Comparison of ENCODE assay signal across 24 cellular contexts in the genomic region with DNA sequence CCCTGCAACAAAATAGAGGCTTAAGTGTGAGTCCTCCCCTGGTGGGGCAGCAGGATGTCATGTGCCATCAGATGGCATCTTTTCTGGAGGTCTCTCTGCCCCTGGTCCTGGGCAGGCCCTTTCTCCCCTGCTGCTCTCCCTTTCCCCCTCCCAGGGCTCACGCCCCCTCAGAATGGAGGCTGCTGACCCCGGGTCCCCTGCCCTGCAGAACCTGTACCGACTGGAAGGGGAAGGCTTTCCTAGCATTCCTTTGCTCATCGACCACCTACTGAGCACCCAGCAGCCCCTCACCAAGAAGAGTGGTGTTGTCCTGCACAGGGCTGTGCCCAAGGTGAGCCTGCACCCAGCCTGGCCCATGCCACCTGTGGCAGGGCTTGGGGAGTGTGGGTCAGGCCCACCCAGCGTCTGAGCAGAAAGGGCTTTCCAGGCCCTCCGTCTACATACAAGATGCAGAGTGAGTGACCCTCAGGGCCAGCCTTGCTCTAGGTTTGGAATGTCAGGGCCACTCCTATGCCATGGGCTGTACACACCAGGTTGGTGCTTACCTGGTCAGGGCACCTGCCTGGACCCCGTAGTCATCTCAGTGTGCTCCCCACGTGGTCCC. TPM values are rescaled to one million over a fixed set of nuclear protein-coding genes. Genes with fewer than 3 reads are reported as not detected.
DNase-seq lines count a peak whose midpoint lies in the region; ATAC-seq and TF ChIP-seq lines count a peak whose summit lies in the region.
"Had no signal": no experiment of that assay in that cellular context is flagged by ENCODE, and none has a peak within 500 bp of the region (broad histone marks: within the 10 kb centered on the region; RNA-seq: fewer than 3 reads in every experiment).

No MANE protein-coding gene starts in this region.

- H3K18ac ChIP-seq in neuronal stem cell (ENCODE audit: low read length) = no peak overlapping the region

- H3K4ac ChIP-seq in neuronal stem cell (ENCODE audit: low read length) = no peak overlapping the region

- H3K27me3 ChIP-seq in neuronal stem cell (ENCODE audit: control insufficient read depth in 3 of 3, insufficient read depth in 3 of 3, low read depth in 1 of 3, low read length in 3 of 3) (no peaks in the 10 kb centered on the region), Caco-2 (replicated peaks; ENCODE audit: control insufficient read depth, insufficient read depth, low read length) (no peaks in the 10 kb centered on the region)
- H3K27me3 ChIP-seq: BE2C; BLaER1 treated with 17β-estradiol and CSF1 and Interleukin-3, amounts not matched to agents 10 nM and 100 nM had no signal

- no peak overlapping the region for H3K23ac ChIP-seq in neuronal stem cell (ENCODE audit: low read depth, low read length, poor library complexity)

- H3K27ac ChIP-seq in HEK293 (ENCODE audit: extremely low read depth, low read depth, low read length) = no peak overlapping the region
- H3K27ac ChIP-seq in neuronal stem cell (replicated peaks; ENCODE audit: low read length) = no peak overlapping the region
- H3K27ac ChIP-seq: A549; BLaER1 treated with 17β-estradiol and CSF1 and Interleukin-3, amounts not matched to agents 10 nM and 100 nM had no signal

- H2BK12ac ChIP-seq in neuronal stem cell (ENCODE audit: low read length) = no peak overlapping the region

- H2BK120ac ChIP-seq in neuronal stem cell (ENCODE audit: low read depth, low read length) = no peak overlapping the region

- no peaks in the 10 kb centered on the region for H3K79me1 ChIP-seq in neuronal stem cell (ENCODE audit: low read depth, low read length)

- DNase-seq in activated naive CD4-positive, alpha-beta T cell treated with anti-CD3 and anti-CD28 coated beads, Interleukin-2, amount 10 ng/mL, durations not matched to agents 7 days and 5 days = no peak
- no peak for DNase-seq in activated naive CD4-positive, alpha-beta T cell treated with Interleukin-2 at 50 U/mL for 16 hours
- DNase-seq in neuronal stem cell (ENCODE audit: low spot score) = no peak
- DNase-seq in Caco-2 = no peak
- DNase-seq: 8988T; ACHN; AML-193; BE2C; Calu3; CD4-positive, alpha-beta T cell; CD8-positive, alpha-beta memory T cell; DMS53; DMS79 treated with DMSO at 0.1 percent for 48 hours; GF-D8; H9; HFFc6 had no signal

- no peak overlapping the region for H3K9ac ChIP-seq in neuronal stem cell (ENCODE audit: low read depth, low read length, poor library complexity)

- no peak overlapping the region for H2BK15ac ChIP-seq in neuronal stem cell (ENCODE audit: low read length)

- TF ChIP-seq CTCF in HEK293 (tag by site-specific recombination; IDR thresholded peaks at IDR 0.05) (no peak), Caco-2 (IDR thresholded peaks at IDR 0.05; ENCODE audit: insufficient read depth in 1 of 2, low read depth in 1 of 2, low read length in 1 of 2, severe bottlenecking in 1 of 2, unreplicated experiment in 1 of 2) (no peak)

- H3K9me3 Mint-ChIP-seq in activated naive CD4-positive, alpha-beta T cell treated with anti-CD3 and anti-CD28 coated beads, Interleukin-2, amount 10 ng/mL, durations not matched to agents 7 days and 5 days = no peaks in the 10 kb centered on the region
- H3K9me3 Mint-ChIP-seq in dendritic cell treated with granulocyte-macrophage colony-stimulating factor and Interleukin-4, amounts not matched to agents 40 ng/mL and 50 ng/mL, for 4 days = no peaks in the 10 kb centered on the region
- H3K9me3 Mint-ChIP-seq in Caco-2 (ENCODE audit: unreplicated experiment) = no peaks in the 10 kb centered on the region
- H3K9me3 Mint-ChIP-seq: CD14-positive monocyte; CD4-positive, alpha-beta T cell; CD8-positive, alpha-beta memory T cell; GM23338; H9; HFFc6 had no signal

- H3K4me3 ChIP-seq in HEK293 (ENCODE audit: low read depth, low read length) = no peak overlapping the region
- H3K4me3 ChIP-seq in neuronal stem cell (ENCODE audit: low read length in 2 of 2) = no peak overlapping the region
- H3K4me3 ChIP-seq in Caco-2 (ENCODE audit: low read depth, low read length) = no peak overlapping the region
- H3K4me3 ChIP-seq: A549; BLaER1 treated with 17β-estradiol and CSF1 and Interleukin-3, amounts not matched to agents 10 nM and 100 nM; GM23338 had no signal

- H3K36me3 Mint-ChIP-seq in activated naive CD4-positive, alpha-beta T cell treated with anti-CD3 and anti-CD28 coated beads, Interleukin-2, amount 10 ng/mL, durations not matched to agents 7 days and 5 days = peaks cover 7% of the 10 kb centered on the region
- H3K36me3 Mint-ChIP-seq in dendritic cell treated with granulocyte-macrophage colony-stimulating factor and Interleukin-4, amounts not matched to agents 40 ng/mL and 50 ng/mL, for 4 days (ENCODE audit: low read depth) = peaks cover 100% of the 10 kb centered on the region
- no peaks in the 10 kb centered on the region for H3K36me3 Mint-ChIP-seq in Caco-2 (ENCODE audit: insufficient read depth, unreplicated experiment)
- H3K36me3 Mint-ChIP-seq: CD8-positive, alpha-beta memory T cell had no signal

- BruUV-seq in Caco-2 (replicated peaks; lab: Mats Ljungman, UMichigan) = no TSS peak

- no peak overlapping the region for H2AK5ac ChIP-seq in neuronal stem cell (ENCODE audit: low read depth, low read length)

- H3K4me1 ChIP-seq in HEK293 (ENCODE audit: control insufficient read depth, insufficient read depth, low read length) (no peaks in the 10 kb centered on the region), neuronal stem cell (ENCODE audit: control insufficient read depth in 2 of 2, insufficient read depth in 1 of 2, low read depth in 1 of 2, low read length in 2 of 2) (no peaks in the 10 kb centered on the region), Caco-2 (no peaks in the 10 kb centered on the region)
- H3K4me1 ChIP-seq: A549 had no signal

- no peaks in the 10 kb centered on the region for H3K36me3 ChIP-seq in HEK293 (ENCODE audit: control insufficient read depth in 2 of 2, insufficient read depth in 1 of 2, low read length in 2 of 2)
- peaks cover 0 to 6% of the 10 kb centered on the region in 2 donors for H3K36me3 ChIP-seq in neuronal stem cell (replicated peaks in 1 of 2; ENCODE audit: control insufficient read depth in 2 of 2, insufficient read depth in 2 of 2, low read length in 2 of 2)
- no peaks in the 10 kb centered on the region for H3K36me3 ChIP-seq in Caco-2 (ENCODE audit: control insufficient read depth, insufficient read depth, low read length)
- H3K36me3 ChIP-seq: BE2C had no signal

- no peak overlapping the region for H2BK5ac ChIP-seq in neuronal stem cell (ENCODE audit: low read length)

- H3K4me2 ChIP-seq in neuronal stem cell (ENCODE audit: insufficient read depth, low read length, poor library complexity, severe bottlenecking) = no peak overlapping the region
- H3K4me2 ChIP-seq: A549; BLaER1 treated with 17β-estradiol and CSF1 and Interleukin-3, amounts not matched to agents 10 nM and 100 nM; GM23338 had no signal

- no peaks in the 10 kb centered on the region for H3K9me3 ChIP-seq in HEK293 (ENCODE audit: control insufficient read depth, insufficient read depth, low read depth, low read length)
- no peaks in the 10 kb centered on the region for H3K9me3 ChIP-seq in neuronal stem cell (replicated peaks in 1 of 2; ENCODE audit: control insufficient read depth in 2 of 2, insufficient read depth in 1 of 2, low read depth in 1 of 2, low read length in 2 of 2)
- no peaks in the 10 kb centered on the region for H3K9me3 ChIP-seq in Caco-2
- H3K9me3 ChIP-seq: A549; BE2C; BLaER1 treated with 17β-estradiol and CSF1 and Interleukin-3, amounts not matched to agents 10 nM and 100 nM had no signal

- H2AFZ ChIP-seq in neuronal stem cell (ENCODE audit: low read length) = peak overlapping the region; percentile 19
- H2AFZ ChIP-seq: GM23338 had no signal

- POLR2A ChIA-PET in HEK293 (lab: Yijun Ruan, JAX) = interaction anchor here (1.0 kb wide), 1 partner anchor 174 kb away, joined by 3 read pairs; a partner anchor contains a TSS
- POLR2A ChIA-PET in Caco-2 (lab: Charles Lee) = no interaction called here

- WGBS in neuronal stem cell (ENCODE audit: extremely low coverage in 2 of 2, insufficient read length in 2 of 2, insufficient replicate concordance in 1 of 2), 2 donors = no CpG with 5 or more reads among the region's 8 CpGs

- ATAC-seq in HG03571 (IDR thresholded peaks at IDR 0.05; ENCODE audit: unreplicated experiment) = no peak
- ATAC-seq: A549, GM23338, HCT116 had no signal

- H3K4me1 Mint-ChIP-seq in activated naive CD4-positive, alpha-beta T cell treated with anti-CD3 and anti-CD28 coated beads, Interleukin-2, amount 10 ng/mL, durations not matched to agents 7 days and 5 days = peaks cover under 1% of the 10 kb centered on the region
- H3K4me1 Mint-ChIP-seq in dendritic cell treated with granulocyte-macrophage colony-stimulating factor and Interleukin-4, amounts not matched to agents 40 ng/mL and 50 ng/mL, for 4 days (ENCODE audit: low read depth) = peaks cover 93% of the 10 kb centered on the region
- H3K4me1 Mint-ChIP-seq in Caco-2 (ENCODE audit: low read depth, unreplicated experiment) = no peaks in the 10 kb centered on the region

- H4K8ac ChIP-seq in neuronal stem cell (ENCODE audit: low read depth, low read length) = no peak overlapping the region

- H3K14ac ChIP-seq in neuronal stem cell (ENCODE audit: low read length) = peak overlapping the region; percentile 31

- CTCF ChIA-PET in activated naive CD4-positive, alpha-beta T cell treated with anti-CD3 and anti-CD28 coated beads, Interleukin-2, amount 10 ng/mL, durations not matched to agents 7 days and 5 days (lab: Charles Lee) = interaction anchor here (1.7 kb wide), 1 partner anchor 11 kb away, joined by 6 read pairs; a partner anchor contains a TSS
- CTCF ChIA-PET in HEK293 (lab: Yijun Ruan, JAX) (no interaction called here), Caco-2 (lab: Charles Lee) (no interaction called here)

- H3K27ac Mint-ChIP-seq in activated naive CD4-positive, alpha-beta T cell treated with anti-CD3 and anti-CD28 coated beads, Interleukin-2, amount 10 ng/mL, durations not matched to agents 7 days and 5 days = peak overlapping the region; percentile 33
- H3K27ac Mint-ChIP-seq in dendritic cell treated with granulocyte-macrophage colony-stimulating factor and Interleukin-4, amounts not matched to agents 40 ng/mL and 50 ng/mL, for 4 days = peak overlapping the region; percentile 55
- H3K27ac Mint-ChIP-seq in Caco-2 (ENCODE audit: unreplicated experiment) = no peak overlapping the region
- H3K27ac Mint-ChIP-seq: CD4-positive, alpha-beta T cell; CD8-positive, alpha-beta memory T cell; GM23338; HFFc6 had no signal

- no peaks in the 10 kb centered on the region for H3K27me3 Mint-ChIP-seq in activated naive CD4-positive, alpha-beta T cell treated with anti-CD3 and anti-CD28 coated beads, Interleukin-2, amount 10 ng/mL, durations not matched to agents 7 days and 5 days
- no peaks in the 10 kb centered on the region for H3K27me3 Mint-ChIP-seq in dendritic cell treated with granulocyte-macrophage colony-stimulating factor and Interleukin-4, amounts not matched to agents 40 ng/mL and 50 ng/mL, for 4 days
- no peaks in the 10 kb centered on the region for H3K27me3 Mint-ChIP-seq in Caco-2 (ENCODE audit: insufficient read depth, unreplicated experiment)
- H3K27me3 Mint-ChIP-seq: CD4-positive, alpha-beta T cell had no signal

- H3K4me3 Mint-ChIP-seq in activated naive CD4-positive, alpha-beta T cell treated with anti-CD3 and anti-CD28 coated beads, Interleukin-2, amount 10 ng/mL, durations not matched to agents 7 days and 5 days = no peak overlapping the region
- no peak overlapping the region for H3K4me3 Mint-ChIP-seq in dendritic cell treated with granulocyte-macrophage colony-stimulating factor and Interleukin-4, amounts not matched to agents 40 ng/mL and 50 ng/mL, for 4 days
- H3K4me3 Mint-ChIP-seq in Caco-2 (ENCODE audit: unreplicated experiment) = no peak overlapping the region
- H3K4me3 Mint-ChIP-seq: CD14-positive monocyte; CD4-positive, alpha-beta T cell; CD8-positive, alpha-beta memory T cell; GM23338; H9; HFFc6 had no signal

- H4K91ac ChIP-seq in neuronal stem cell (ENCODE audit: low read depth, low read length, poor library complexity) = no peak overlapping the region

- intact Hi-C loops in dendritic cell treated with granulocyte-macrophage colony-stimulating factor and Interleukin-4, amounts not matched to agents 40 ng/mL and 50 ng/mL, for 4 days (cut with micrococcal nuclease) = no loop called here
- intact Hi-C loops in Caco-2 (cut with micrococcal nuclease; ENCODE audit: unreplicated experiment) = no loop called here

RNA-seq across cellular contexts. Expression of a gene that starts 7.1 kb away (rescaled TPM):
- 2.6 TPM for polyA plus RNA-seq in neuronal stem cell (2013, experiment 1 of 2)
- 2.3 TPM for polyA plus RNA-seq in neuronal stem cell (2013, experiment 2 of 2)
- total RNA-seq in Caco-2 (2022) = 1.7 and 1.8 TPM in 2 replicates

RNA-seq across cellular contexts. Expression of a gene that starts 11.7 kb away (rescaled TPM):
- 41.6 TPM for polyA plus RNA-seq in neuronal stem cell (2013, experiment 1 of 2)
- polyA plus RNA-seq in neuronal stem cell (2013, experiment 2 of 2) = 37.8 TPM
- total RNA-seq in Caco-2 (2022) = 64.9 and 69.8 TPM in 2 replicates

RNA-seq across cellular contexts. Expression of a gene that starts 23.1 kb away (rescaled TPM):
- polyA plus RNA-seq in neuronal stem cell (2013, experiment 1 of 2) = 19.3 TPM
- 19.0 TPM for polyA plus RNA-seq in neuronal stem cell (2013, experiment 2 of 2)
- total RNA-seq in Caco-2 (2022) = 41.5 and 43.0 TPM in 2 replicates

RNA-seq across cellular contexts. Expression of a gene that starts 40.9 kb away (rescaled TPM):
- polyA plus RNA-seq in neuronal stem cell (2013, experiment 1 of 2) = 17.1 TPM
- polyA plus RNA-seq in neuronal stem cell (2013, experiment 2 of 2) = 16.8 TPM
- total RNA-seq in Caco-2 (2022) = 20.0 and 21.6 TPM in 2 replicates

RNA-seq across cellular contexts. Expression of a gene that starts 43.6 kb away (rescaled TPM):
- polyA plus RNA-seq in neuronal stem cell (2013, experiment 1 of 2) = 29.4 TPM
- polyA plus RNA-seq in neuronal stem cell (2013, experiment 2 of 2) = 28.4 TPM
- total RNA-seq in Caco-2 (2022) = 62.6 and 63.8 TPM in 2 replicates
